30 cellular contexts compared by ENCODE assay signal in genomic region chr18:46482831-46483230, GRCh38.
"Had no signal": no experiment of that assay in that cellular context is flagged by ENCODE, and none has a peak within 500 bp of the region (broad histone marks: within the 10 kb centered on the region; RNA-seq: fewer than 3 reads in every experiment).

No MANE protein-coding gene starts in this region.

- H3K4me1 ChIP-seq: ascending aorta, breast epithelium, colonic mucosa had no signal

- H3K36me3 Mint-ChIP-seq: activated CD8-positive, alpha-beta memory T cell treated with anti-CD3 and anti-CD28 coated beads, Interleukin-2, amount 10 ng/mL, durations not matched to agents 7 days and 5 days; activated naive CD4-positive, alpha-beta T cell treated with anti-CD3 and anti-CD28 coated beads, Interleukin-2, amount 10 ng/mL, durations not matched to agents 7 days and 5 days; activated naive CD4-positive, alpha-beta T cell treated with anti-CD3 and anti-CD28 coated beads, Interleukin-2, amount 50 U/mL, for 72 hours; activated naive CD8-positive, alpha-beta T cell treated with anti-CD3 and anti-CD28 coated beads, Interleukin-2, amount 10 ng/mL, durations not matched to agents 7 days and 5 days; brain had no signal

- H3K9me3 Mint-ChIP-seq: activated naive CD4-positive, alpha-beta T cell treated with anti-CD3 and anti-CD28 coated beads, Interleukin-2, amount 50 U/mL, for 72 hours; activated T-helper 1 cell treated with anti-CD3 and anti-CD28 coated beads, Interleukin-12 subunit alpha, Interleukin-12 subunit beta, Interleukin-2, Interleukin-4 antibody, amounts not matched to agents 30 ng/mL and 10 ng/mL and 1 ng/mL, durations not matched to agents 14 hours and 24 hours and 36 hours had no signal

- H3K27ac ChIP-seq: ascending aorta, breast epithelium, cardiac muscle cell, colonic mucosa, heart left ventricle, VCaP had no signal

- H3K4me1 Mint-ChIP-seq: activated B cell treated with CpG ODN at 0.5 μM for 24 hours; activated CD8-positive, alpha-beta memory T cell treated with anti-CD3 and anti-CD28 coated beads, Interleukin-2, amount 10 ng/mL, durations not matched to agents 7 days and 5 days; activated naive CD4-positive, alpha-beta T cell treated with anti-CD3 and anti-CD28 coated beads, Interleukin-2, amount 10 ng/mL, durations not matched to agents 7 days and 5 days; activated naive CD8-positive, alpha-beta T cell treated with anti-CD3 and anti-CD28 coated beads, Interleukin-2, amount 10 ng/mL, durations not matched to agents 7 days and 5 days had no signal

- H3K27ac Mint-ChIP-seq: activated B cell treated with CpG ODN at 0.5 μM for 24 hours; activated CD8-positive, alpha-beta memory T cell treated with anti-CD3 and anti-CD28 coated beads, Interleukin-2, amount 10 ng/mL, durations not matched to agents 7 days and 5 days; activated CD8-positive, alpha-beta T cell treated with anti-CD3 and anti-CD28 coated beads, Interleukin-2, amount 10 ng/mL, durations not matched to agents 7 days and 5 days; activated naive CD4-positive, alpha-beta T cell treated with anti-CD3 and anti-CD28 coated beads, Interleukin-2, amount 10 ng/mL, durations not matched to agents 7 days and 5 days; activated naive CD4-positive, alpha-beta T cell treated with anti-CD3 and anti-CD28 coated beads, Interleukin-2, amount 50 U/mL, for 72 hours; activated naive CD8-positive, alpha-beta T cell treated with anti-CD3 and anti-CD28 coated beads, Interleukin-2, amount 10 ng/mL, durations not matched to agents 7 days and 5 days; activated T-helper 1 cell treated with anti-CD3 and anti-CD28 coated beads, Interleukin-12 subunit alpha, Interleukin-12 subunit beta, Interleukin-2, Interleukin-4 antibody, amounts not matched to agents 30 ng/mL and 10 ng/mL and 1 ng/mL, durations not matched to agents 14 hours and 24 hours and 36 hours had no signal

- H3K4me3 Mint-ChIP-seq: activated B cell treated with CpG ODN at 0.5 μM for 24 hours; activated CD8-positive, alpha-beta memory T cell treated with anti-CD3 and anti-CD28 coated beads, Interleukin-2, amount 10 ng/mL, durations not matched to agents 7 days and 5 days; activated CD8-positive, alpha-beta T cell treated with anti-CD3 and anti-CD28 coated beads, Interleukin-2, amount 10 ng/mL, durations not matched to agents 7 days and 5 days; activated naive CD4-positive, alpha-beta T cell treated with anti-CD3 and anti-CD28 coated beads, Interleukin-2, amount 10 ng/mL, durations not matched to agents 7 days and 5 days; activated naive CD8-positive, alpha-beta T cell treated with anti-CD3 and anti-CD28 coated beads, Interleukin-2, amount 10 ng/mL, durations not matched to agents 7 days and 5 days; activated T-helper 1 cell treated with anti-CD3 and anti-CD28 coated beads, Interleukin-12 subunit alpha, Interleukin-12 subunit beta, Interleukin-2, Interleukin-4 antibody, amounts not matched to agents 30 ng/mL and 10 ng/mL and 1 ng/mL, durations not matched to agents 14 hours and 24 hours and 36 hours; brain had no signal

- H3K4me3 ChIP-seq: ascending aorta, breast epithelium, cardiac muscle cell, colonic mucosa, heart left ventricle had no signal

- H3K27me3 ChIP-seq: ascending aorta, breast epithelium, cardiac muscle cell, colonic mucosa, heart left ventricle had no signal

- H3K9me3 ChIP-seq: ascending aorta, colonic mucosa had no signal

- H3K36me3 ChIP-seq: ascending aorta, breast epithelium, cardiac muscle cell, colonic mucosa, heart left ventricle had no signal

- DNase-seq: activated B cell treated with CpG ODN at 0.5 μM for 24 hours; activated CD4-positive, alpha-beta T cell treated with anti-CD3 and anti-CD28 coated beads for 48 hours; activated CD4-positive, alpha-beta T cell treated with anti-CD3 and anti-CD28 coated beads, Interleukin-2, amount 50 U/mL, for 1 hour; activated CD4-positive, alpha-beta T cell treated with anti-CD3 and anti-CD28 coated beads, Interleukin-2, amount 50 U/mL, for 48 hours; activated CD8-positive, alpha-beta memory T cell treated with anti-CD3 and anti-CD28 coated beads, Interleukin-2, amount 10 ng/mL, durations not matched to agents 7 days and 5 days; activated CD8-positive, alpha-beta memory T cell treated with anti-CD3 and anti-CD28 coated beads, Interleukin-2, amount 50 U/mL, for 4 hours; activated CD8-positive, alpha-beta T cell treated with anti-CD3 and anti-CD28 coated beads, Interleukin-2, amount 10 ng/mL, durations not matched to agents 7 days and 5 days; activated gamma-delta T cell; activated naive CD4-positive, alpha-beta T cell; activated naive CD4-positive, alpha-beta T cell treated with anti-CD3 and anti-CD28 coated beads, Interleukin-2, amount 10 ng/mL, durations not matched to agents 7 days and 5 days; activated naive CD8-positive, alpha-beta T cell treated with anti-CD3 and anti-CD28 coated beads, Interleukin-2, amount 10 ng/mL, durations not matched to agents 7 days and 5 days; activated T-cell treated with anti-CD3 and anti-CD28 coated beads, Interleukin-2, amount 50 U/mL, for 1 hour; activated T-cell treated with anti-CD3 and anti-CD28 coated beads, Interleukin-2, amount 50 U/mL, for 48 hours; central memory CD4-positive, alpha-beta T cell; cerebellar nuclear complex; colonic mucosa; effector CD8-positive, alpha-beta T cell; foreskin fibroblast; glutamatergic neuron; heart left ventricle; T-helper 2 cell had no signal

- ATAC-seq: activated CD4-positive, CD25-positive, alpha-beta regulatory T cell treated with anti-CD3 and anti-CD28 coated beads, Interleukin-2, amount 50 U/mL, for 24 hours; activated CD8-positive, alpha-beta memory T cell treated with anti-CD3 and anti-CD28 coated beads, Interleukin-2, amount 10 ng/mL, durations not matched to agents 7 days and 5 days; activated CD8-positive, alpha-beta T cell treated with anti-CD3 and anti-CD28 coated beads, Interleukin-2, amount 10 ng/mL, durations not matched to agents 7 days and 5 days; activated naive CD4-positive, alpha-beta T cell treated with anti-CD3 and anti-CD28 coated beads, Interleukin-2, amount 50 U/mL, for 72 hours; esophagus mucosa; heart left ventricle had no signal
